In genomic region chr9:22237497-22238363, GRCh38 we compare ENCODE assay signal across 1 cellular context.
TF ChIP-seq lines count a peak whose summit lies in the region.

No MANE protein-coding gene starts in this region.

TF ChIP-seq in HEK293, 187 proteins besides CTCF, POLR2A, EP300 and RAD21 (continued from another document):
- TF ChIP-seq PRDM10 (tag by site-specific recombination; IDR thresholded peaks at IDR 0.05) (peak; percentile 65; the same call in 1 of the 2 replicates), KLF8 (tag by site-specific recombination; IDR thresholded peaks at IDR 0.05) (0 out of 2 replicates have a peak, but pooled peaks have one; percentile 18), REPIN1 (tag by site-specific recombination; IDR thresholded peaks at IDR 0.05; ENCODE audit: low read depth) (no peak), ZNF18 (tag by site-specific recombination; IDR thresholded peaks at IDR 0.05) (no peak), ZNF2 (tag by site-specific recombination; IDR thresholded peaks at IDR 0.05) (0 out of 2 replicates have a peak, but pooled peaks have one; percentile 29), ZSCAN30 (tag by site-specific recombination; IDR thresholded peaks at IDR 0.05) (peak; percentile 16; the same call in 1 of the 2 replicates), ZNF664 (tag by site-specific recombination; IDR thresholded peaks at IDR 0.05) (no peak), ZNF776 (tag by site-specific recombination; IDR thresholded peaks at IDR 0.05; ENCODE audit: borderline replicate concordance) (no peak), ZFP37 (tag by site-specific recombination; IDR thresholded peaks at IDR 0.05) (peak; percentile 52; the same call in 1 of the 2 replicates), ZNF449 (tag by site-specific recombination; IDR thresholded peaks at IDR 0.05) (no peak), KLF9 (tag by site-specific recombination; IDR thresholded peaks at IDR 0.05; ENCODE audit: low read depth) (no peak), ZNF138 (tag by site-specific recombination; IDR thresholded peaks at IDR 0.05; ENCODE audit: borderline replicate concordance) (no peak), ZNF843 (tag by site-specific recombination; IDR thresholded peaks at IDR 0.05) (peak; percentile 65), GLIS1 (tag by site-specific recombination; IDR thresholded peaks at IDR 0.05) (peak; percentile 84), ZNF335 (tag by site-specific recombination; conservative IDR thresholded peaks at IDR 0.05) (peak; percentile 49; the same call in 1 of the 2 replicates), IKZF3 (tag by site-specific recombination; IDR thresholded peaks at IDR 0.05) (peak; percentile 27; the same call in 1 of the 2 replicates), TCF7L2 (IDR thresholded peaks at IDR 0.05; ENCODE audit: borderline replicate concordance, low read depth, low read length) (peak; percentile 48; the same call in 1 of the 2 replicates), GLIS2 (tag by site-specific recombination; IDR thresholded peaks at IDR 0.05) (no peak), ZEB2 (tag by site-specific recombination; IDR thresholded peaks at IDR 0.05) (peak; percentile 80), ZNF660 (tag by site-specific recombination; IDR thresholded peaks at IDR 0.05) (0 out of 2 replicates have a peak, but pooled peaks have one; percentile 40), ZNF223 (tag by site-specific recombination; IDR thresholded peaks at IDR 0.05) (no peak), PRDM6 (tag by site-specific recombination; IDR thresholded peaks at IDR 0.05) (peak; percentile 98), ZXDB (tag by site-specific recombination; IDR thresholded peaks at IDR 0.05) (peak; percentile 69; the same call in 1 of the 2 replicates), BCL11B (tag by site-specific recombination; IDR thresholded peaks at IDR 0.05; ENCODE audit: low read depth) (no peak), EGR2 (tag by site-specific recombination; IDR thresholded peaks at IDR 0.05; ENCODE audit: low read depth) (no peak), ZNF629 (tag by site-specific recombination; IDR thresholded peaks at IDR 0.05) (peak; percentile 55), ZNF248 (tag by site-specific recombination; IDR thresholded peaks at IDR 0.05) (no peak), ZNF114 (tag by site-specific recombination; IDR thresholded peaks at IDR 0.05) (no peak), KLF10 (tag by site-specific recombination; IDR thresholded peaks at IDR 0.05) (peak; percentile 33; the same call in 1 of the 2 replicates), TRIM28 (IDR thresholded peaks at IDR 0.05; ENCODE audit: borderline replicate concordance, low read length) (peak; percentile 24; the same call in 1 of the 2 replicates), ZNF350 (tag by site-specific recombination; IDR thresholded peaks at IDR 0.05) (no peak), INSM2 (tag by site-specific recombination; IDR thresholded peaks at IDR 0.05) (no peak), ZNF654 (tag by site-specific recombination; IDR thresholded peaks at IDR 0.05; ENCODE audit: low read depth) (peak; percentile 15; the same call in 1 of the 2 replicates), PATZ1 (tag by site-specific recombination; IDR thresholded peaks at IDR 0.05) (peak; percentile 67), ZNF433 (tag by site-specific recombination; IDR thresholded peaks at IDR 0.05; ENCODE audit: low read depth) (no peak), ZNF623 (tag by site-specific recombination; IDR thresholded peaks at IDR 0.05) (no peak), ZNF366 (tag by site-specific recombination; conservative IDR thresholded peaks at IDR 0.05) (peak; percentile 89), TSHZ1 (tag by site-specific recombination; IDR thresholded peaks at IDR 0.05; ENCODE audit: borderline replicate concordance) (0 out of 2 replicates have a peak, but pooled peaks have one; percentile 43)
